Comparison of ENCODE assay signal across 14 cellular contexts in the genomic region with DNA sequence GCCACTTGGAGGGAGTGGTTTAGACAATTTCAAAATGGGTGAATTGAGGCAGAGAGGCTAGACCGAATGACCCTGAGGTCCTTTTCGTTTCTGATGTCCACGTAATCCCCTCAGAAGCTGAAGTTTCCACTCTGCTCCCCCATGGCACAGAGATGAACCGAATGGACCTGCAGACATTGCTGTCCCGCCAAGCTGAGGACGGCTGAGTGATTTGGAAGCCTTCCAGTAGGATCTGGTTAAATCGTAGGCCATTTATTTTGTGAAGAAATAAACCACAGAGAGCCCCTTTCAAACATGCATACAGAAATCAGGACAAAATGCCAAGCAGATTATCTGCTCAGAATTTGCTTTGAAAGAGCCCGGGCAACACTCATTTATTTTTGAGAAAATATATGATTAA.
A peak's percentile ranks its signal among the peaks of the same experiment; 100 is the strongest.
DNase-seq lines count a peak whose midpoint lies in the region; ATAC-seq and TF ChIP-seq lines count a peak whose summit lies in the region.
"Had no signal": no experiment of that assay in that cellular context is flagged by ENCODE, and none has a peak within 500 bp of the region (broad histone marks: within the 10 kb centered on the region; RNA-seq: fewer than 3 reads in every experiment).

No MANE protein-coding gene starts in this region.

- no peak overlapping the region for H2BK120ac ChIP-seq in mesendoderm (ENCODE audit: low read depth, low read length)

- H3K56ac ChIP-seq in mesendoderm (ENCODE audit: low read length) = peak overlapping the region; percentile 22

- no CpG with 5 or more reads among the region's 8 CpGs for WGBS in mesendoderm (ENCODE audit: extremely low coverage, insufficient coverage, low lambda C conversion rate)

- no peaks in the 10 kb centered on the region for H3K79me1 ChIP-seq in mesendoderm (ENCODE audit: low read length)

- H2BK15ac ChIP-seq in mesendoderm (replicated peaks; ENCODE audit: low read depth) = no peak overlapping the region

- no peaks in the 10 kb centered on the region for H3K9me3 ChIP-seq in BE2C

- no peak overlapping the region for H3K23ac ChIP-seq in mesendoderm (ENCODE audit: low read length)

- H3K36me3 ChIP-seq in BE2C (no peaks in the 10 kb centered on the region), mesendoderm (ENCODE audit: control insufficient read depth, insufficient read depth, low read length) (no peaks in the 10 kb centered on the region)

- H3K9ac ChIP-seq in mesendoderm (ENCODE audit: low read length) = no peak overlapping the region

- no peak overlapping the region for H3K4me2 ChIP-seq in mesendoderm (ENCODE audit: low read length)

- no peak overlapping the region for H3K4ac ChIP-seq in mesendoderm (ENCODE audit: low read depth, low read length)

- no peaks in the 10 kb centered on the region for H3K79me2 ChIP-seq in mesendoderm (ENCODE audit: control insufficient read depth, insufficient read depth, low read length)

- no peak overlapping the region for H2AK5ac ChIP-seq in mesendoderm (ENCODE audit: low read length)

- peak; percentile 51 for DNase-seq in BE2C
- DNase-seq in H4 (ENCODE audit: low spot score) = peak; percentile 50
- peak; percentile 13 for DNase-seq in astrocyte of the hippocampus (ENCODE audit: low read depth, low spot score)
- DNase-seq in mesendoderm = no peak
- no peak for DNase-seq in left ventricle myocardium superior
- DNase-seq in NCI-H82 (lab: John Stamatoyannopoulos, UW) = no peak
- DNase-seq: CD4-positive, alpha-beta memory T cell; COR-L47; DND-41; GF-D8 had no signal

- no peak overlapping the region for H3K18ac ChIP-seq in mesendoderm (ENCODE audit: low read length)

- no peak for ATAC-seq in left ventricle myocardium superior
- no peak for ATAC-seq in HG02623 (IDR thresholded peaks at IDR 0.05; ENCODE audit: unreplicated experiment)
- ATAC-seq in HG03469 (IDR thresholded peaks at IDR 0.05; ENCODE audit: unreplicated experiment) = no peak
- ATAC-seq: HCT116 had no signal

- TF ChIP-seq CTCF in BE2C (IDR thresholded peaks at IDR 0.05; ENCODE audit: low read depth, low read length) = no peak

- H3K27ac ChIP-seq in mesendoderm (ENCODE audit: low read depth, low read length) = no peak overlapping the region
- H3K27ac ChIP-seq: C4-2B had no signal

- H4K5ac ChIP-seq in mesendoderm (ENCODE audit: low read length) = no peak overlapping the region

- H2BK5ac ChIP-seq in mesendoderm (ENCODE audit: low read length) = no peak overlapping the region

- no peak overlapping the region for H4K8ac ChIP-seq in mesendoderm (ENCODE audit: low read depth, low read length)

- H3K4me3 ChIP-seq in BE2C (ENCODE audit: low read depth, low read length) = peak overlapping the region; percentile 14; the same call in 1 of the 2 replicates
- H3K4me3 ChIP-seq in mesendoderm (ENCODE audit: low read length) = no peak overlapping the region

- H3K4me1 ChIP-seq in BE2C (peaks cover 13% of the 10 kb centered on the region), mesendoderm (ENCODE audit: control insufficient read depth, low read depth, low read length) (peaks cover 2% of the 10 kb centered on the region)

- H3K27me3 ChIP-seq in BE2C (no peaks in the 10 kb centered on the region), mesendoderm (ENCODE audit: insufficient read depth, low read length, poor library complexity) (no peaks in the 10 kb centered on the region)

- intact Hi-C loops in left ventricle myocardium superior (cut with micrococcal nuclease) = no loop called here

Comparison
In these comparisons a context has a peak if more than half of its experiments do, and no peak if none do; other contexts are left out.
1. DNase-seq: peak in BE2C (single experiment), H4 (single experiment) and astrocyte of the hippocampus (single experiment); none in mesendoderm (single experiment), left ventricle myocardium superior (single experiment) and NCI-H82 (single experiment).